ENCODE assay signal across 16 cellular contexts in the genomic region with DNA sequence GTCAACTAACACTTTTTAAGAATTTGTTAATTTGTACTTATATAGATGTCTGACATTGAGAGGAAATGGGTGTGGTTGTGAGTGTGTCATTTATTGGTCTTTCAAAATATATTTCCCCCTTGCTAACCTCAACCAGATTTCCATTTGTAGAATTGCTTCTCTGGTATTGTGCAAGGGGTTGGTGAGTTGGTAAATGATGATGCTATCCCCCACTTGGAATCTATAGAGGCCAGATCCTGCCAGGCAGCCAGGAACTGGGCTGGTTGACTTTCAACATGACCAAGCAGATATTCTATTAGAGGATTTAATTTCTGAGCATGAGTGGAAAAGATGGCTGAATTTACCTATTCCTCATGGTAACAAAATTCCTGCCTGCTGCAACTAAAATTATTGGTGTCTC.
"Had no signal": no experiment of that assay in that cellular context is flagged by ENCODE, and none has a peak within 500 bp of the region (broad histone marks: within the 10 kb centered on the region; RNA-seq: fewer than 3 reads in every experiment).

No MANE protein-coding gene starts in this region.

- H3K36me3 ChIP-seq: brain microvascular endothelial cell, esophagus muscularis mucosa, gastrocnemius medialis, suprapubic skin had no signal

- H3K36me3 Mint-ChIP-seq: activated CD4-positive, alpha-beta memory T cell treated with anti-CD3 and anti-CD28 coated beads for 36 hours; activated naive CD8-positive, alpha-beta T cell; type B pancreatic cell had no signal

- H3K9me3 ChIP-seq: esophagus muscularis mucosa, gastrocnemius medialis, suprapubic skin had no signal

- H3K27ac ChIP-seq: brain microvascular endothelial cell, esophagus muscularis mucosa, gastrocnemius medialis, suprapubic skin had no signal

- H3K4me1 ChIP-seq: esophagus muscularis mucosa, gastrocnemius medialis, suprapubic skin had no signal

- H3K27me3 ChIP-seq: brain microvascular endothelial cell, esophagus muscularis mucosa, gastrocnemius medialis, suprapubic skin had no signal

- H3K9me3 Mint-ChIP-seq: activated CD4-positive, alpha-beta memory T cell treated with anti-CD3 and anti-CD28 coated beads for 36 hours; type B pancreatic cell had no signal

- H3K27me3 Mint-ChIP-seq: type B pancreatic cell had no signal

- DNase-seq: activated CD4-positive, alpha-beta memory T cell treated with anti-CD3 and anti-CD28 coated beads for 36 hours; activated CD4-positive, alpha-beta T cell treated with anti-CD3 and anti-CD28 coated beads for 1 hour; activated gamma-delta T cell; activated T-cell treated with anti-CD3 and anti-CD28 coated beads, Interleukin-2, amount 50 U/mL, for 48 hours; amygdala; brain microvascular endothelial cell; gastrocnemius medialis; islet precursor cell; left ventricle myocardium superior; mesendoderm; stimulated activated CD4-positive, alpha-beta T cell treated with anti-CD3 and anti-CD28 coated beads, Interleukin-2, amount 100 ng/mL, for 48 hours; stimulated activated naive CD8-positive, alpha-beta T cell treated with anti-CD3 and anti-CD28 coated beads, Interleukin-15, Interleukin-2, amounts not matched to agents 100 U/mL and 50 U/mL, for 24 hours had no signal

- H3K27ac Mint-ChIP-seq: activated CD4-positive, alpha-beta memory T cell treated with anti-CD3 and anti-CD28 coated beads for 36 hours; activated naive CD8-positive, alpha-beta T cell; type B pancreatic cell had no signal

- H3K4me3 Mint-ChIP-seq: activated CD4-positive, alpha-beta memory T cell treated with anti-CD3 and anti-CD28 coated beads for 36 hours; activated naive CD8-positive, alpha-beta T cell; type B pancreatic cell had no signal

- ATAC-seq: gastrocnemius medialis; left ventricle myocardium superior; stimulated activated naive CD8-positive, alpha-beta T cell treated with anti-CD3 and anti-CD28 coated beads, Interleukin-15, Interleukin-2, amounts not matched to agents 100 U/mL and 50 U/mL, for 24 hours had no signal

- H3K4me3 ChIP-seq: esophagus muscularis mucosa, gastrocnemius medialis, suprapubic skin had no signal
